Comparison of ENCODE assay signal across 20 cellular contexts in the genomic region with DNA sequence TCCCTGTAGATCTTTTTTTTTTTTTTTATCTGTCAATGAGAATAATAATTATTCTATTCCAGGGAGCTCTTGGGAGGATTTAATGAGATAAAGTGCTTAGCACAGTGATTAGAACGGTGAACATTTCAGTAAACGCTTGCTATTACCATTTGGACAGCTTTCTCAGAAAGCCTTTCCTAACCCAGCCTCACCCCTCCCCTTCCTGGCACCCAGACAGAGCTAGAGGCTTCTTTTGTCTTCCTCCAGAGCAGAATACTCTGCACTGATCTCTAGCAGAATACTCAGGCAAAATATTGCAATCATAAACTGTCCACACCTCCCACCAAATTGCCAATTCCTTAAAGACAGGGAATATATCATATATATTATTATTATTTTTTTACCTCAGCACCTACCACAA.
"Had no signal": no experiment of that assay in that cellular context is flagged by ENCODE, and none has a peak within 500 bp of the region (broad histone marks: within the 10 kb centered on the region; RNA-seq: fewer than 3 reads in every experiment).

No MANE protein-coding gene starts in this region.

- DNase-seq: activated B cell treated with CpG ODN at 0.5 μM for 24 hours; activated CD4-positive, alpha-beta memory T cell treated with anti-CD3 and anti-CD28 coated beads, Interleukin-2, amount 10 ng/mL, durations not matched to agents 7 days and 5 days; activated CD4-positive, alpha-beta T cell treated with anti-CD3 and anti-CD28 coated beads for 48 hours; activated CD8-positive, alpha-beta memory T cell treated with anti-CD3 and anti-CD28 coated beads, Interleukin-2, amount 10 ng/mL, durations not matched to agents 7 days and 5 days; activated naive CD4-positive, alpha-beta T cell treated with Interleukin-2 at 50 U/mL for 16 hours; body of pancreas; cortex of kidney; gastrocnemius medialis; left cardiac atrium; mammary epithelial cell; naive thymus-derived CD8-positive, alpha-beta T cell; pancreas; spleen; stimulated activated naive B cell treated with anti-CD40 and anti-IgM and Interleukin-4, amounts not matched to agents 10 μg/mL and 1 μg/mL and 100 μg/mL, for 72 hours; T-cell; thyroid gland had no signal

- H3K27ac Mint-ChIP-seq: activated B cell treated with CpG ODN at 0.5 μM for 24 hours; activated CD4-positive, alpha-beta memory T cell treated with anti-CD3 and anti-CD28 coated beads, Interleukin-2, amount 10 ng/mL, durations not matched to agents 7 days and 5 days; activated CD8-positive, alpha-beta memory T cell treated with anti-CD3 and anti-CD28 coated beads, Interleukin-2, amount 10 ng/mL, durations not matched to agents 7 days and 5 days; activated T-helper 17 cell treated with anti-CD3 and anti-CD28 coated beads, Interleukin-2, amount 50 U/mL, for 72 hours; naive thymus-derived CD8-positive, alpha-beta T cell; stimulated activated naive B cell treated with anti-CD40 and anti-IgM and Interleukin-4, amounts not matched to agents 10 μg/mL and 1 μg/mL and 100 μg/mL, for 72 hours; T-cell had no signal

- H3K27ac ChIP-seq: body of pancreas, gastrocnemius medialis, hepatocyte, pancreas, SK-N-MC, spleen, thyroid gland had no signal

- H3K4me3 Mint-ChIP-seq: activated B cell treated with CpG ODN at 0.5 μM for 24 hours; activated CD4-positive, alpha-beta memory T cell treated with anti-CD3 and anti-CD28 coated beads, Interleukin-2, amount 10 ng/mL, durations not matched to agents 7 days and 5 days; activated CD8-positive, alpha-beta memory T cell treated with anti-CD3 and anti-CD28 coated beads, Interleukin-2, amount 10 ng/mL, durations not matched to agents 7 days and 5 days; activated T-helper 17 cell treated with anti-CD3 and anti-CD28 coated beads, Interleukin-2, amount 50 U/mL, for 72 hours; central memory CD8-positive, alpha-beta T cell; naive thymus-derived CD8-positive, alpha-beta T cell; stimulated activated naive B cell treated with anti-CD40 and anti-IgM and Interleukin-4, amounts not matched to agents 10 μg/mL and 1 μg/mL and 100 μg/mL, for 72 hours; T-cell had no signal

- ATAC-seq: activated CD8-positive, alpha-beta memory T cell treated with anti-CD3 and anti-CD28 coated beads, Interleukin-2, amount 10 ng/mL, durations not matched to agents 7 days and 5 days; activated T-helper 17 cell treated with anti-CD3 and anti-CD28 coated beads, Interleukin-2, amount 50 U/mL, for 72 hours; body of pancreas; gastrocnemius medialis; naive thymus-derived CD8-positive, alpha-beta T cell; pancreas; stimulated activated naive B cell treated with anti-CD40 and anti-IgM and Interleukin-4, amounts not matched to agents 10 μg/mL and 1 μg/mL and 100 μg/mL, for 72 hours; T-cell had no signal

- H3K4me3 ChIP-seq: body of pancreas, gastrocnemius medialis, hepatocyte, pancreas, SK-N-MC, spleen, thyroid gland had no signal

- H3K36me3 Mint-ChIP-seq: activated CD8-positive, alpha-beta memory T cell treated with anti-CD3 and anti-CD28 coated beads, Interleukin-2, amount 10 ng/mL, durations not matched to agents 7 days and 5 days; stimulated activated naive B cell treated with anti-CD40 and anti-IgM and Interleukin-4, amounts not matched to agents 10 μg/mL and 1 μg/mL and 100 μg/mL, for 72 hours had no signal

- H3K27me3 ChIP-seq: body of pancreas, gastrocnemius medialis, hepatocyte, pancreas, spleen, thyroid gland had no signal

- H3K36me3 ChIP-seq: gastrocnemius medialis, pancreas, thyroid gland had no signal

- H3K4me1 ChIP-seq: body of pancreas, pancreas, thyroid gland had no signal

- H3K9me3 Mint-ChIP-seq: activated B cell treated with CpG ODN at 0.5 μM for 24 hours; activated CD4-positive, alpha-beta memory T cell treated with anti-CD3 and anti-CD28 coated beads, Interleukin-2, amount 10 ng/mL, durations not matched to agents 7 days and 5 days; activated T-helper 17 cell treated with anti-CD3 and anti-CD28 coated beads, Interleukin-2, amount 50 U/mL, for 72 hours; central memory CD8-positive, alpha-beta T cell; naive thymus-derived CD8-positive, alpha-beta T cell; stimulated activated naive B cell treated with anti-CD40 and anti-IgM and Interleukin-4, amounts not matched to agents 10 μg/mL and 1 μg/mL and 100 μg/mL, for 72 hours; T-cell had no signal

- H3K27me3 Mint-ChIP-seq: activated B cell treated with CpG ODN at 0.5 μM for 24 hours; activated CD4-positive, alpha-beta memory T cell treated with anti-CD3 and anti-CD28 coated beads, Interleukin-2, amount 10 ng/mL, durations not matched to agents 7 days and 5 days; activated CD8-positive, alpha-beta memory T cell treated with anti-CD3 and anti-CD28 coated beads, Interleukin-2, amount 10 ng/mL, durations not matched to agents 7 days and 5 days; activated T-helper 17 cell treated with anti-CD3 and anti-CD28 coated beads, Interleukin-2, amount 50 U/mL, for 72 hours; central memory CD8-positive, alpha-beta T cell; naive thymus-derived CD8-positive, alpha-beta T cell; stimulated activated naive B cell treated with anti-CD40 and anti-IgM and Interleukin-4, amounts not matched to agents 10 μg/mL and 1 μg/mL and 100 μg/mL, for 72 hours; T-cell had no signal

- H3K9me3 ChIP-seq: body of pancreas, gastrocnemius medialis, pancreas, spleen, thyroid gland had no signal
